In genomic region chr2:15458277-15458676, GRCh38 we compare ENCODE assay signal across 1 cellular context.
TF ChIP-seq lines count a peak whose summit lies in the region.

No MANE protein-coding gene starts in this region.

TF ChIP-seq in K562, 482 proteins besides CTCF, POLR2A, EP300 and RAD21 (continued from another document):
- TF ChIP-seq MLX (CRISPR knock-in tag; conservative IDR thresholded peaks at IDR 0.05) (no peak), AFF4 (CRISPR knock-in tag; IDR thresholded peaks at IDR 0.05) (no peak), NEUROD1 (IDR thresholded peaks at IDR 0.05; ENCODE audit: borderline replicate concordance, low read depth, low read length, partially characterized antibody) (no peak), KLF13 (tag; IDR thresholded peaks at IDR 0.05; ENCODE audit: borderline replicate concordance, low read depth) (no peak), SAP30 (IDR thresholded peaks at IDR 0.05; ENCODE audit: borderline replicate concordance, insufficient read depth, low read depth, low read length, poor library complexity, severe bottlenecking) (no peak), CREBBP (IDR thresholded peaks at IDR 0.05; ENCODE audit: low read depth, low read length) (no peak), EGR1 (conservative IDR thresholded peaks at IDR 0.05) (no peak), HDAC2 (IDR thresholded peaks at IDR 0.05) (no peak), RFX7 (CRISPR knock-in tag; IDR thresholded peaks at IDR 0.05) (no peak)
